In the genomic region with DNA sequence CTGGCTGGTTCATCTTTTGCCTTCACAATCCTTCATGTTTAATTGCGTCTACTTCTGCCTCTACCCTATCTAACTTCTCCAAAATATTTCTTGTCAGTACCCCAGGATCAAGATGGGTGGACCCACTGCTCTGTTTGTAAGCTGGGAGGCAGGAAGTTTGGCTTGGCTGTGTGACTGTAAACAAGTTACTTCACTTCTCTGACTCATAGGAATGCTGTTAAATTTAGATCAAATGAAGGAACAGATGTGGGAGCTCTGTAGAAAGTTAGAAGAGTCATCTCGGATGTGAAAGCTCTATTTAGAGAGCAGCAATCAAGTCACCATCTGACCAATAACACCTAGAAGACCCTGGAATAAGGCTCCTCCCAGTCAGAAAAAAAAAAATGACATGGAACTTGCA, we compare ENCODE assay signal across 10 cellular contexts. TPM values are rescaled to one million over a fixed set of nuclear protein-coding genes. Genes with fewer than 3 reads are reported as not detected.
A peak's percentile ranks its signal among the peaks of the same experiment; 100 is the strongest.
DNase-seq lines count a peak whose midpoint lies in the region; ATAC-seq and TF ChIP-seq lines count a peak whose summit lies in the region.
"Had no signal": no experiment of that assay in that cellular context is flagged by ENCODE, and none has a peak within 500 bp of the region (broad histone marks: within the 10 kb centered on the region; RNA-seq: fewer than 3 reads in every experiment).

No MANE protein-coding gene starts in this region.

- H3K4me1 ChIP-seq in adipocyte (ENCODE audit: control insufficient read depth, insufficient read depth, low read length) (peaks cover 49% of the 10 kb centered on the region), foreskin keratinocyte (peaks cover 4% of the 10 kb centered on the region)

- H3K36me3 ChIP-seq in adipocyte (ENCODE audit: control insufficient read depth, insufficient read depth, low read length, severe bottlenecking), result no peaks in the 10 kb centered on the region

- no peaks in the 10 kb centered on the region for H3K9me3 ChIP-seq in adipocyte (ENCODE audit: control insufficient read depth, low read length)

- H3K27me3 ChIP-seq in adipocyte (replicated peaks; ENCODE audit: control insufficient read depth, insufficient read depth, low read length) (no peaks in the 10 kb centered on the region), foreskin keratinocyte (peaks cover 9% of the 10 kb centered on the region)

- TF ChIP-seq CTCF in foreskin keratinocyte (conservative IDR thresholded peaks at IDR 0.05), result peak; percentile 6

- ATAC-seq in foreskin keratinocyte, result peak; percentile 75
- ATAC-seq in HG03520 (IDR thresholded peaks at IDR 0.05; ENCODE audit: unreplicated experiment), result no peak

- H3K9ac ChIP-seq in adipocyte (ENCODE audit: low read length), result no peak overlapping the region

- DNase-seq in Daoy (ENCODE audit: low read depth) (peak; percentile 72), adipocyte (ENCODE audit: low read depth) (peak; percentile 90), foreskin keratinocyte (peak; percentile 51 to 68), putamen (ENCODE audit: low spot score) (peak; percentile 34), HuH-7.5 (ENCODE audit: low spot score) (no peak), NCI-H1694 treated with DMSO at 0.1 percent for 48 hours (lab: John Stamatoyannopoulos, UW) (no peak)
- no peak for DNase-seq in activated naive CD4-positive, alpha-beta T cell (lab: John Stamatoyannopoulos, UW)
- DNase-seq: islet precursor cell, NCI-H1092 treated with DMSO at 0.1 percent for 48 hours had no signal

- H3K27ac ChIP-seq in foreskin keratinocyte, result no peak overlapping the region

- H3K4me3 ChIP-seq in adipocyte (ENCODE audit: low read length), result no peak overlapping the region

RNA-seq across cellular contexts. Expression of gene MRTFB, which starts 55.2 kb away (rescaled TPM):
- 5.3 and 8.3 TPM in 2 replicates for total RNA-seq in Daoy (2014; rRNA removed; shearing (Covaris generic))
- total RNA-seq in foreskin keratinocyte, result 13.6 and 14.5 TPM in 2 replicates
- polyA plus RNA-seq in foreskin keratinocyte, result 2.1 and 2.5 TPM in 2 replicates

Comparison
In these comparisons a context has a peak if more than half of its experiments do, and no peak if none do; other contexts are left out.
1. DNase-seq: peak in Daoy (single experiment), adipocyte (single experiment), foreskin keratinocyte (2 of 2) and putamen (single experiment); none in HuH-7.5 (single experiment), activated naive CD4-positive, alpha-beta T cell (0 of 4) and NCI-H1694 treated with DMSO at 0.1 percent for 48 hours (single experiment).